In the genomic region with DNA sequence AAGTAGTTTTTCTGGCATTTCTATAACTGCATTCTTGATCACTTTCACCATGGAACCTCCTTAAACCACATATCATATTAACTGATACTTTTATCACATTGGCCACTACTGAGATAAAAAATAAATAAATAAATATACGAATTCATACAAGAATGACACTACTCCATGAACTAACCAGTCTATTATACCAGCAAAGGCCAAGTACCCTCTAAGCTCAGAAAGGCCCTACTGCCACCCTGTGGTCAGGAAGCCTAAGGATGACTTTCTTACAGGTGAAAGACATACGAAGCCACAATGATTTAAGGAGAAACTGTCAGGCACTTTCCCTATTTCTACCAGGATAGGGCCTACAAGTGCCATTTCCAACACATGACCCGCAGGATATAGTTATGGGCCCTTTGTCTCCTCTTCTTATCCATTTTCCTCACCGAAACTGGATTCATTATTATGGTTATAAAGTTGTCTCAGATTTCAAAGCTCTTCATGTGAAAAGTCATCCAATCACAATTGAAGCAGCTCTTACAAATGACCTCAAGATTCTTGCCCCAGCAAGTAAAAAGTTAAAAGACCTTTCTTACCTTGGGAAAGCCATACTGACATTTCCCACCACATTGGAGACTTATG, we compare ENCODE assay signal across 8 cellular contexts. TPM values are rescaled to one million over a fixed set of nuclear protein-coding genes. Genes with fewer than 3 reads are reported as not detected.
DNase-seq lines count a peak whose midpoint lies in the region; ATAC-seq and TF ChIP-seq lines count a peak whose summit lies in the region.

No MANE protein-coding gene starts in this region.

- H3K9me3 ChIP-seq in CD4-positive, alpha-beta memory T cell (ENCODE audit: control insufficient read depth in 1 of 2, low read length in 2 of 2) = no peaks in the 10 kb centered on the region
- H3K9me3 ChIP-seq in Panc1 (ENCODE audit: control insufficient read depth, insufficient read depth, low read depth, low read length) (no peaks in the 10 kb centered on the region), uterus (no peaks in the 10 kb centered on the region)

- BruUV-seq in Panc1 (replicated peaks; lab: Mats Ljungman, UMichigan) = TSS peak; percentile 51

- peak; percentile 52 for TF ChIP-seq CTCF in HL-60 (IDR thresholded peaks at IDR 0.05; ENCODE audit: insufficient read depth, low read length)
- peak; percentile 78 for TF ChIP-seq CTCF in Panc1 (IDR thresholded peaks at IDR 0.05)
- TF ChIP-seq CTCF in foreskin keratinocyte (conservative IDR thresholded peaks at IDR 0.05) = peak; percentile 88
- peak; percentile 42 to 66 (median 48) for TF ChIP-seq CTCF in uterus (IDR thresholded peaks at IDR 0.05)

- no peaks in the 10 kb centered on the region for H3K27me3 Mint-ChIP-seq in CD4-positive, alpha-beta memory T cell
- no peaks in the 10 kb centered on the region for H3K27me3 Mint-ChIP-seq in activated T-helper 2 cell treated with anti-CD3 and anti-CD28 coated beads, Interferon-gamma antibody, Interleukin-2, Interleukin-4, amounts not matched to agents 10 μg/mL and 5 μg/mL and 100 μg/mL, durations not matched to agents 14 hours and 24 hours and 36 hours (ENCODE audit: low read depth)

- peaks cover 0 to 1% (median 0%) of the 10 kb centered on the region in 8 donors for H3K9me3 Mint-ChIP-seq in CD4-positive, alpha-beta memory T cell
- no peaks in the 10 kb centered on the region for H3K9me3 Mint-ChIP-seq in activated T-helper 2 cell treated with anti-CD3 and anti-CD28 coated beads, Interferon-gamma antibody, Interleukin-2, Interleukin-4, amounts not matched to agents 10 μg/mL and 5 μg/mL and 100 μg/mL, durations not matched to agents 14 hours and 24 hours and 36 hours

- in situ Hi-C loops in Panc1 (cut with HindIII; ENCODE audit: low pct_unique_long_range_greater_than_20kb, low sequenced_read_pairs) = no loop called here

- H3K4me1 Mint-ChIP-seq in CD4-positive, alpha-beta memory T cell = peaks cover 8 to 10% (median 9%) of the 10 kb centered on the region in 4 donors
- peaks cover 14% of the 10 kb centered on the region for H3K4me1 Mint-ChIP-seq in activated T-helper 2 cell treated with anti-CD3 and anti-CD28 coated beads, Interferon-gamma antibody, Interleukin-2, Interleukin-4, amounts not matched to agents 10 μg/mL and 5 μg/mL and 100 μg/mL, durations not matched to agents 14 hours and 24 hours and 36 hours (ENCODE audit: low read depth)

- no peak overlapping the region for H3K27ac ChIP-seq in CD4-positive, alpha-beta memory T cell (ENCODE audit: low read depth, low read length)
- H3K27ac ChIP-seq in HL-60 (replicated peaks) (no peak overlapping the region), Panc1 (ENCODE audit: low read length) (no peak overlapping the region), foreskin keratinocyte (no peak overlapping the region), uterus (no peak overlapping the region)

- H3K4me3 Mint-ChIP-seq in CD4-positive, alpha-beta memory T cell = no peak overlapping the region
- no peak overlapping the region for H3K4me3 Mint-ChIP-seq in activated T-helper 2 cell treated with anti-CD3 and anti-CD28 coated beads, Interferon-gamma antibody, Interleukin-2, Interleukin-4, amounts not matched to agents 10 μg/mL and 5 μg/mL and 100 μg/mL, durations not matched to agents 14 hours and 24 hours and 36 hours (ENCODE audit: low read depth)

- CTCF ChIA-PET in CD4-positive, alpha-beta memory T cell (lab: Charles Lee; ENCODE audit: partially characterized antibody) = interaction anchor here (0.6 to 6.3 kb wide), 12 partner anchors 9 to 351 kb away, joined by 3 to 90 read pairs (median 4); a partner anchor contains a TSS
- CTCF ChIA-PET in Panc1 (lab: Charles Lee) = interaction anchor here (0.5 to 1.3 kb wide), 4 partner anchors 40 to 358 kb away, joined by 3 to 16 read pairs (median 6); no protein-coding TSS in a partner anchor

- POLR2A ChIA-PET in CD4-positive, alpha-beta memory T cell (lab: Charles Lee; ENCODE audit: partially characterized antibody) = interaction anchor here (0.8 to 2.0 kb wide), 6 partner anchors 9 to 379 kb away, joined by 3 to 12 read pairs (median 4); a partner anchor contains a TSS
- POLR2A ChIA-PET in Panc1 (lab: Charles Lee) = interaction anchor here (0.6 kb wide), 1 partner anchor 26 kb away, joined by 9 read pairs; no protein-coding TSS in a partner anchor

- H3K27ac Mint-ChIP-seq in CD4-positive, alpha-beta memory T cell = peak overlapping the region in 2 of 7 donors; percentile 20 to 44
- no peak overlapping the region for H3K27ac Mint-ChIP-seq in activated T-helper 2 cell treated with anti-CD3 and anti-CD28 coated beads, Interferon-gamma antibody, Interleukin-2, Interleukin-4, amounts not matched to agents 10 μg/mL and 5 μg/mL and 100 μg/mL, durations not matched to agents 14 hours and 24 hours and 36 hours

- peaks cover 43% of the 10 kb centered on the region for H3K36me3 ChIP-seq in CD4-positive, alpha-beta memory T cell (ENCODE audit: insufficient read depth, low read length)
- peaks cover 46% of the 10 kb centered on the region for H3K36me3 ChIP-seq in Panc1 (ENCODE audit: control insufficient read depth, insufficient read depth, low read length)
- no peaks in the 10 kb centered on the region for H3K36me3 ChIP-seq in uterus

- intact Hi-C loops in CD4-positive, alpha-beta memory T cell (cut with micrococcal nuclease) = loop anchor here (1.0 to 2.0 kb wide), 2 partner anchors 118 to 350 kb away; no protein-coding TSS in a partner anchor
- intact Hi-C loops in Panc1 (cut with micrococcal nuclease; ENCODE audit: unreplicated experiment) = loop anchor here (1.0 kb wide), 1 partner anchor 118 kb away; no protein-coding TSS in a partner anchor
- intact Hi-C loops in activated T-helper 2 cell treated with anti-CD3 and anti-CD28 coated beads, Interferon-gamma antibody, Interleukin-2, Interleukin-4, amounts not matched to agents 10 μg/mL and 5 μg/mL and 100 μg/mL, durations not matched to agents 14 hours and 24 hours and 36 hours (cut with micrococcal nuclease) = loop anchor here (1.0 to 10.0 kb wide), 2 partner anchors 118 to 354 kb away; no protein-coding TSS in a partner anchor
- intact Hi-C loops in uterus (cut with DNase I; ENCODE audit: low total_unique reads) = no loop called here

- no peaks in the 10 kb centered on the region for H3K27me3 ChIP-seq in CD4-positive, alpha-beta memory T cell (ENCODE audit: insufficient read depth, low read length)
- no peaks in the 10 kb centered on the region for H3K27me3 ChIP-seq in HL-60 (ENCODE audit: insufficient read depth, poor library complexity, severe bottlenecking)
- H3K27me3 ChIP-seq in Panc1 (ENCODE audit: control insufficient read depth, insufficient read depth, low read length) = no peaks in the 10 kb centered on the region
- H3K27me3 ChIP-seq in foreskin keratinocyte = no peaks in the 10 kb centered on the region
- no peaks in the 10 kb centered on the region for H3K27me3 ChIP-seq in uterus

- H3K36me3 Mint-ChIP-seq in CD4-positive, alpha-beta memory T cell = peaks cover 20 to 64% of the 10 kb centered on the region in 2 donors
- peaks cover 60% of the 10 kb centered on the region for H3K36me3 Mint-ChIP-seq in activated T-helper 2 cell treated with anti-CD3 and anti-CD28 coated beads, Interferon-gamma antibody, Interleukin-2, Interleukin-4, amounts not matched to agents 10 μg/mL and 5 μg/mL and 100 μg/mL, durations not matched to agents 14 hours and 24 hours and 36 hours (ENCODE audit: low read depth)

- DNase-seq in CD4-positive, alpha-beta memory T cell = peak; percentile 63 to 69 (median 65)
- DNase-seq in HL-60 (ENCODE audit: low read depth in 1 of 2, low spot score in 1 of 2) = peak in 1 of 2 experiments; percentile 72
- peak; percentile 41 for DNase-seq in Panc1 (ENCODE audit: low read depth, low spot score)
- peak; percentile 44 for DNase-seq in activated T-helper 2 cell treated with anti-CD3 and anti-CD28 coated beads, Interferon-gamma antibody, Interleukin-2, Interleukin-4, amounts not matched to agents 10 μg/mL and 5 μg/mL and 100 μg/mL, durations not matched to agents 14 hours and 24 hours and 36 hours (ENCODE audit: low spot score)
- peak in 1 of 2 donors; percentile 44 for DNase-seq in foreskin keratinocyte
- DNase-seq in occipital lobe (lab: John Stamatoyannopoulos, UW) = peak; percentile 19
- peak; percentile 25 to 28 for DNase-seq in uterus
- DNase-seq in COR-L47 (lab: John Stamatoyannopoulos, UW) = no peak

- no peak overlapping the region for H3K4me3 ChIP-seq in CD4-positive, alpha-beta memory T cell (ENCODE audit: low read length in 2 of 2)
- H3K4me3 ChIP-seq in HL-60 (replicated peaks; ENCODE audit: insufficient read depth, low read length) = no peak overlapping the region
- H3K4me3 ChIP-seq in Panc1 (ENCODE audit: low read depth in 2 of 2, low read length in 2 of 2) = no peak overlapping the region
- no peak overlapping the region for H3K4me3 ChIP-seq in uterus

- no peaks in the 10 kb centered on the region for H3K4me1 ChIP-seq in CD4-positive, alpha-beta memory T cell (ENCODE audit: insufficient read depth, low read length)
- H3K4me1 ChIP-seq in Panc1 (ENCODE audit: control insufficient read depth, insufficient read depth, low read length) (no peaks in the 10 kb centered on the region), foreskin keratinocyte (no peaks in the 10 kb centered on the region), uterus (no peaks in the 10 kb centered on the region)

- TF ChIP-seq POLR2A in uterus (IDR thresholded peaks at IDR 0.05) = no peak

- ATAC-seq in Panc1 (peak; percentile 89), foreskin keratinocyte (peak; percentile 48)

RNA-seq across cellular contexts. Expression of a gene that starts 23.9 kb away (rescaled TPM):
- total RNA-seq in CD4-positive, alpha-beta memory T cell = 10 to 100 TPM; 71.5 to 78.1 TPM
- 100 to 1,000 TPM; 148 to 199 TPM for polyA plus RNA-seq in CD4-positive, alpha-beta memory T cell
- total RNA-seq in Panc1 (2021; ENCODE audit: unreplicated experiment) (127 TPM), foreskin keratinocyte (94.8 and 111 TPM in 2 replicates), occipital lobe (36.7 TPM), uterus (10 to 100 TPM; 24.3 to 90.9 (median 56.2) TPM)
- 94.8 TPM for polyA plus RNA-seq in Panc1 (2012; ENCODE audit: insufficient read length)
- total RNA-seq in activated T-helper 2 cell treated with anti-CD3 and anti-CD28 coated beads, Interferon-gamma antibody, Interleukin-2, Interleukin-4, amounts not matched to agents 10 μg/mL and 5 μg/mL and 100 μg/mL, durations not matched to agents 14 hours and 24 hours and 36 hours = 96.2 and 98.9 TPM in 2 replicates
- 116 and 137 TPM in 2 replicates for polyA plus RNA-seq in foreskin keratinocyte

RNA-seq across cellular contexts. Expression of a gene that starts 27.0 kb away (rescaled TPM):
- 100 to 1,000 TPM; 111 TPM for total RNA-seq in CD4-positive, alpha-beta memory T cell
- polyA plus RNA-seq in CD4-positive, alpha-beta memory T cell = 100 to 1,000 TPM; 383 to 743 TPM
- total RNA-seq in Panc1 (2021; ENCODE audit: unreplicated experiment) (94.5 TPM), foreskin keratinocyte (276 and 285 TPM in 2 replicates), occipital lobe (34.5 TPM), uterus (100 to 1,000 TPM in 1 of 4 donors, 10 to 100 TPM in 3; 57.1 to 103 (median 82.2) TPM)
- 228 TPM for polyA plus RNA-seq in Panc1 (2012; ENCODE audit: insufficient read length)
- 134 and 137 TPM in 2 replicates for total RNA-seq in activated T-helper 2 cell treated with anti-CD3 and anti-CD28 coated beads, Interferon-gamma antibody, Interleukin-2, Interleukin-4, amounts not matched to agents 10 μg/mL and 5 μg/mL and 100 μg/mL, durations not matched to agents 14 hours and 24 hours and 36 hours
- polyA plus RNA-seq in foreskin keratinocyte = 460 and 472 TPM in 2 replicates

RNA-seq across cellular contexts. Expression of a gene that starts 32.4 kb away (rescaled TPM):
- 1 to 10 TPM; 1.2 to 1.7 TPM for total RNA-seq in CD4-positive, alpha-beta memory T cell
- polyA plus RNA-seq in CD4-positive, alpha-beta memory T cell = under 1 TPM; 0.25 to 0.57 TPM
- total RNA-seq in Panc1 (2021; ENCODE audit: unreplicated experiment) (0.13 TPM), foreskin keratinocyte (5.9 and 6.7 TPM in 2 replicates), occipital lobe (4.7 TPM), uterus (1 to 10 TPM in 3 of 4 donors, under 1 TPM in 1; under 0.01 to 7.1 (median 1.9) TPM)
- 0.05 TPM for polyA plus RNA-seq in Panc1 (2012; ENCODE audit: insufficient read length)
- total RNA-seq in activated T-helper 2 cell treated with anti-CD3 and anti-CD28 coated beads, Interferon-gamma antibody, Interleukin-2, Interleukin-4, amounts not matched to agents 10 μg/mL and 5 μg/mL and 100 μg/mL, durations not matched to agents 14 hours and 24 hours and 36 hours = 0.11 and 0.21 TPM in 2 replicates
- polyA plus RNA-seq in foreskin keratinocyte = 3.5 and 3.9 TPM in 2 replicates

RNA-seq across cellular contexts. Expression of a gene that starts 50.4 kb away (rescaled TPM):
- 1 to 10 TPM; 5.7 to 6.4 TPM for total RNA-seq in CD4-positive, alpha-beta memory T cell
- 1 to 10 TPM; 3.5 to 7.6 TPM for polyA plus RNA-seq in CD4-positive, alpha-beta memory T cell
- 19.7 TPM for total RNA-seq in Panc1 (2021; ENCODE audit: unreplicated experiment)
- 20.8 TPM for polyA plus RNA-seq in Panc1 (2012; ENCODE audit: insufficient read length)
- total RNA-seq in activated T-helper 2 cell treated with anti-CD3 and anti-CD28 coated beads, Interferon-gamma antibody, Interleukin-2, Interleukin-4, amounts not matched to agents 10 μg/mL and 5 μg/mL and 100 μg/mL, durations not matched to agents 14 hours and 24 hours and 36 hours = 7.1 and 7.9 TPM in 2 replicates
- 13.0 and 15.6 TPM in 2 replicates for total RNA-seq in foreskin keratinocyte
- 10.3 and 10.8 TPM in 2 replicates for polyA plus RNA-seq in foreskin keratinocyte
- 5.1 TPM for total RNA-seq in occipital lobe
- total RNA-seq in uterus = 10 to 100 TPM in 1 of 4 donors, 1 to 10 TPM in 3; 4.9 to 15.9 (median 7.9) TPM
